ENCODE assay signal across 8 cellular contexts in genomic region chr6:26459023-26459810, GRCh38. TPM values are rescaled to one million over a fixed set of nuclear protein-coding genes. Genes with fewer than 3 reads are reported as not detected.
DNase-seq lines count a peak whose midpoint lies in the region; ATAC-seq and TF ChIP-seq lines count a peak whose summit lies in the region.
"Had no signal": no experiment of that assay in that cellular context is flagged by ENCODE, and none has a peak within 500 bp of the region (broad histone marks: within the 10 kb centered on the region; RNA-seq: fewer than 3 reads in every experiment).

No MANE protein-coding gene starts in this region.

- H3K4me3 ChIP-seq in Loucy (ENCODE audit: low read length, poor library complexity, severe bottlenecking) (peak overlapping the region; percentile 89), sigmoid colon (peak overlapping the region in 3 of 4 donors; percentile 88 to 94 (median 89))

- H3K4me1 ChIP-seq in Loucy (ENCODE audit: insufficient read depth, low read length, poor library complexity, severe bottlenecking) = peaks cover 42% of the 10 kb centered on the region
- peaks cover 0 to 58% (median 48%) of the 10 kb centered on the region in 4 donors for H3K4me1 ChIP-seq in sigmoid colon

- no peak overlapping the region for H3K27ac ChIP-seq in sigmoid colon

- intact Hi-C loops in sigmoid colon (cut with DNase I) = loop anchor here (2.0 to 5.0 kb wide), 3 partner anchors 16 to 62 kb away; no protein-coding TSS in a partner anchor

- TF ChIP-seq CTCF in Loucy (conservative IDR thresholded peaks at IDR 0.05; ENCODE audit: low read length) (no peak), sigmoid colon (IDR thresholded peaks at IDR 0.05) (no peak)

- H4K20me1 ChIP-seq in Loucy (ENCODE audit: insufficient read depth, low read length, poor library complexity, severe bottlenecking) = peaks cover 16% of the 10 kb centered on the region

- H3K79me2 ChIP-seq in Loucy (ENCODE audit: insufficient read depth, low read length) = peaks cover 57% of the 10 kb centered on the region

- H3K9me2 ChIP-seq in Loucy (replicated peaks; ENCODE audit: low read depth, low read length) = no peaks in the 10 kb centered on the region

- no peak for TF ChIP-seq POLR2A in sigmoid colon (IDR thresholded peaks at IDR 0.05)

- no peak for ATAC-seq in GM18861 (IDR thresholded peaks at IDR 0.05; ENCODE audit: unreplicated experiment)

- H3K9me3 ChIP-seq in Loucy (ENCODE audit: insufficient read depth, low read depth, low read length) (no peaks in the 10 kb centered on the region), sigmoid colon (no peaks in the 10 kb centered on the region)

- DNase-seq in cerebellum (ENCODE audit: low spot score) = peak; percentile 51
- DNase-seq in sigmoid colon = no peak
- no peak for DNase-seq in NOMO-1 treated with dmso at 0.1 percent for 144 hours (lab: John Stamatoyannopoulos, UW; ENCODE audit: unreplicated experiment)
- DNase-seq in NCI-H1694 treated with DMSO at 0.1 percent for 48 hours (lab: John Stamatoyannopoulos, UW) = no peak
- DNase-seq: NCI-H1436 had no signal

- TF ChIP-seq EP300 in sigmoid colon (IDR thresholded peaks at IDR 0.05) = no peak

- peak overlapping the region; percentile 87 for H3K9ac ChIP-seq in Loucy (ENCODE audit: low read depth, low read length, poor library complexity, severe bottlenecking)

- H3K27me3 ChIP-seq in Loucy (ENCODE audit: insufficient read depth, low read length, poor library complexity, severe bottlenecking) (no peaks in the 10 kb centered on the region), sigmoid colon (no peaks in the 10 kb centered on the region)

- H3K36me3 ChIP-seq in Loucy (ENCODE audit: insufficient read depth, low read length) (peaks cover 20% of the 10 kb centered on the region; the same call in 1 of the 2 replicates), sigmoid colon (peaks cover 9 to 48% (median 16%) of the 10 kb centered on the region in 4 donors)

- 85 to 89% methylated on average over 16 of the region's 16 CpGs for WGBS in sigmoid colon, 2 donors

- peak overlapping the region; percentile 68 for H3K4me2 ChIP-seq in Loucy (ENCODE audit: low read depth, low read length, poor library complexity, severe bottlenecking)

- H2AFZ ChIP-seq in Loucy (ENCODE audit: low read length) = no peak overlapping the region

- H3F3A ChIP-seq in Loucy (ENCODE audit: low read depth) = no peaks in the 10 kb centered on the region

RNA-seq across cellular contexts. Expression of gene BTN2A1, which starts 1.5 kb away (rescaled TPM):
- total RNA-seq in cerebellum (14.1 TPM), sigmoid colon (10 to 100 TPM; 17.6 to 24.6 (median 19.1) TPM)
- polyA plus RNA-seq in sigmoid colon = 10 to 100 TPM in 1 of 3 donors, 1 to 10 TPM in 2; 4.4 to 25.5 (median 8.4) TPM

RNA-seq across cellular contexts. Expression of gene BTN3A3, which starts 18.9 kb away (rescaled TPM):
- 5.1 TPM for total RNA-seq in cerebellum
- 10 to 100 TPM in 2 of 4 donors, 1 to 10 TPM in 2; 6.5 to 18.8 (median 9.8) TPM for total RNA-seq in sigmoid colon
- polyA plus RNA-seq in sigmoid colon = 10 to 100 TPM in 1 of 3 donors, 1 to 10 TPM in 2; 4.8 to 26.6 (median 5.1) TPM

RNA-seq across cellular contexts. Expression of gene BTN1A1, which starts 40.9 kb away (rescaled TPM):
- total RNA-seq in cerebellum (not detected), sigmoid colon (under 1 TPM in 1 of 4 donors, not detected in 3; 0.28 TPM)
- polyA plus RNA-seq in sigmoid colon = under 1 TPM in 1 of 3 donors, not detected in 2; 0.20 TPM
- total RNA-seq: pulmonary artery endothelial cell had no signal

RNA-seq across cellular contexts. Expression of gene BTN3A1, which starts 57.1 kb away (rescaled TPM):
- total RNA-seq in cerebellum (15.5 TPM), sigmoid colon (10 to 100 TPM in 2 of 4 donors, 1 to 10 TPM in 2; 8.9 to 13.0 (median 10.2) TPM)
- polyA plus RNA-seq in sigmoid colon = 10 to 100 TPM in 1 of 3 donors, 1 to 10 TPM in 2; 3.0 to 33.5 (median 5.5) TPM
